In the genomic region with DNA sequence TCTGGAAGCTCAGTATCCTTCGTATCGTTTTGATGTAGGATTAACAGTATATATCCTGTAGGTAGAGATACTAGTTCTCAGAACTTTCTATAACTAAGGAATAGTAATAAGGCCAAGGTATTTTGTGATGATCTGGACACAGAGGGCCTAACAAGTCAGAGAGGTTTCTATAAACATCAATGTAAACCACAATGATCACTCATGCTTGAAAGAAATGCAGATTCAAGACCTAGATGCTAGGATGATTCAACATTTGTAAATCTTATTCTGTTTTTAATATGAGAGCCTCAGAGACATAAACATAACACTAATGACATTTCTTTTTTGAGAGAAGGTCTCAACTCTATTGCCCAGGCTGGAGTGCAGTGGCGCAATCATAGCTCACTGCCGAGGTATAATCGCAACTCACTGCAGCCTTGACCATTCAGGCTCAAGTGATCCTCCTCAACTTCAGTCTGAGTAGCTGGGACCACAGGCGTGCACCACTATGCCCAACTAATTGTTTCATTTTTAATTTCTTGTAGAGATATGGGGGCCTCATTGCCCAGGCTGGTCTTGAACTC, we compare ENCODE assay signal across 17 cellular contexts. TPM values are rescaled to one million over a fixed set of nuclear protein-coding genes. Genes with fewer than 3 reads are reported as not detected.
DNase-seq lines count a peak whose midpoint lies in the region; ATAC-seq, FAIRE-seq and TF ChIP-seq lines count a peak whose summit lies in the region.
"Had no signal": no experiment of that assay in that cellular context is flagged by ENCODE, and none has a peak within 500 bp of the region (broad histone marks: within the 10 kb centered on the region; RNA-seq: fewer than 3 reads in every experiment).

No MANE protein-coding gene starts in this region.

- POLR2A ChIA-PET in HepG2 (lab: Yijun Ruan, JAX), result no interaction called here

- no peak overlapping the region for H3K27ac ChIP-seq in HepG2 (ENCODE audit: extremely low read length, insufficient read depth, low read length)
- no peak overlapping the region for H3K27ac ChIP-seq in right lobe of liver
- H3K27ac ChIP-seq: 22Rv1, A549, C4-2B had no signal

- H3K27ac Mint-ChIP-seq in activated CD8-positive, alpha-beta memory T cell treated with anti-CD3 and anti-CD28 coated beads, Interleukin-2, amount 10 ng/mL, durations not matched to agents 7 days and 5 days, result peak overlapping the region; percentile 13
- H3K27ac Mint-ChIP-seq in stimulated activated naive B cell treated with anti-CD40 and anti-IgM and Interleukin-4, amounts not matched to agents 10 μg/mL and 1 μg/mL and 100 μg/mL, for 72 hours, result peak overlapping the region; percentile 51
- H3K27ac Mint-ChIP-seq: CD4-positive, alpha-beta T cell; H9 had no signal

- DNase-seq in activated CD8-positive, alpha-beta memory T cell treated with anti-CD3 and anti-CD28 coated beads, Interleukin-2, amount 10 ng/mL, durations not matched to agents 7 days and 5 days, result no peak
- no peak for DNase-seq in activated CD8-positive, alpha-beta memory T cell treated with anti-CD3 and anti-CD28 coated beads, Interleukin-2, amount 50 U/mL, for 4 hours
- DNase-seq in HepG2 (ENCODE audit: low spot score), result no peak
- no peak for DNase-seq in right lobe of liver
- peak; percentile 12 for DNase-seq in iris pigment epithelial cell (ENCODE audit: low read depth)
- DNase-seq in stimulated activated naive B cell treated with anti-CD40 and anti-IgM and Interleukin-4, amounts not matched to agents 10 μg/mL and 1 μg/mL and 100 μg/mL, for 72 hours, result no peak
- DNase-seq: AML-193; CD4-positive, alpha-beta T cell; DMS79 treated with DMSO at 0.1 percent for 48 hours; H9 had no signal

- BruUV-seq in HepG2 (replicated peaks; lab: Mats Ljungman, UMichigan), result no TSS peak

- no peak overlapping the region for H3K9ac ChIP-seq in HepG2 (ENCODE audit: insufficient read depth, low read depth, low read length)

- no peak for TF ChIP-seq CTCF in HepG2 (CRISPR knock-in tag; IDR thresholded peaks at IDR 0.05)
- no peak for TF ChIP-seq CTCF in right lobe of liver (IDR thresholded peaks at IDR 0.05)

- no peaks in the 10 kb centered on the region for H3K9me3 Mint-ChIP-seq in activated CD8-positive, alpha-beta memory T cell treated with anti-CD3 and anti-CD28 coated beads, Interleukin-2, amount 10 ng/mL, durations not matched to agents 7 days and 5 days (ENCODE audit: low read depth)
- no peaks in the 10 kb centered on the region for H3K9me3 Mint-ChIP-seq in stimulated activated naive B cell treated with anti-CD40 and anti-IgM and Interleukin-4, amounts not matched to agents 10 μg/mL and 1 μg/mL and 100 μg/mL, for 72 hours
- H3K9me3 Mint-ChIP-seq: CD4-positive, alpha-beta T cell; H9 had no signal

- 95% methylated on average over 6 of the region's 6 CpGs for WGBS in HepG2 (ENCODE audit: low lambda C conversion rate)
- WGBS in right lobe of liver (ENCODE audit: insufficient coverage, low coverage, low lambda C conversion rate, missing lambda C conversion rate), result 94% methylated on average over 6 of the region's 6 CpGs

- H2AFZ ChIP-seq in HepG2 (ENCODE audit: low read length), result no peak overlapping the region

- no peak overlapping the region for H3K4me3 Mint-ChIP-seq in activated CD8-positive, alpha-beta memory T cell treated with anti-CD3 and anti-CD28 coated beads, Interleukin-2, amount 10 ng/mL, durations not matched to agents 7 days and 5 days
- H3K4me3 Mint-ChIP-seq in stimulated activated naive B cell treated with anti-CD40 and anti-IgM and Interleukin-4, amounts not matched to agents 10 μg/mL and 1 μg/mL and 100 μg/mL, for 72 hours, result no peak overlapping the region
- H3K4me3 Mint-ChIP-seq: CD4-positive, alpha-beta T cell; H9 had no signal

- H3K9me3 ChIP-seq in HepG2 (ENCODE audit: low read length), result no peaks in the 10 kb centered on the region
- no peaks in the 10 kb centered on the region for H3K9me3 ChIP-seq in right lobe of liver
- H3K9me3 ChIP-seq: A549 had no signal

- H3K36me3 ChIP-seq in HepG2 (replicated peaks in 1 of 2; ENCODE audit: control insufficient read depth in 1 of 2, insufficient read depth in 2 of 2, low read length in 2 of 2) (peaks cover 50 to 98% of the 10 kb centered on the region in 2 experiments), right lobe of liver (peaks cover 6 to 76% (median 37%) of the 10 kb centered on the region in 4 donors)

- H3K4me3 ChIP-seq in HepG2 (replicated peaks in 1 of 3; ENCODE audit: insufficient read depth in 1 of 3, low read depth in 2 of 3, low read length in 3 of 3) (no peak overlapping the region), right lobe of liver (no peak overlapping the region)
- H3K4me3 ChIP-seq: A549, GM12878 had no signal

- H3K4me1 Mint-ChIP-seq in activated CD8-positive, alpha-beta memory T cell treated with anti-CD3 and anti-CD28 coated beads, Interleukin-2, amount 10 ng/mL, durations not matched to agents 7 days and 5 days, result peaks cover 11% of the 10 kb centered on the region
- H3K4me1 Mint-ChIP-seq in stimulated activated naive B cell treated with anti-CD40 and anti-IgM and Interleukin-4, amounts not matched to agents 10 μg/mL and 1 μg/mL and 100 μg/mL, for 72 hours, result peaks cover 0 to 4% of the 10 kb centered on the region in 2 donors
- H3K4me1 Mint-ChIP-seq: H9 had no signal

- no peak for TF ChIP-seq RAD21 in HepG2 (CRISPR knock-in tag; IDR thresholded peaks at IDR 0.05)

- H3K27me3 ChIP-seq in HepG2 (ENCODE audit: control insufficient read depth in 1 of 2, insufficient read depth in 2 of 2, low read length in 2 of 2) (no peaks in the 10 kb centered on the region), right lobe of liver (no peaks in the 10 kb centered on the region)

- no peak overlapping the region for H3K4me2 ChIP-seq in HepG2 (ENCODE audit: low read depth, low read length)
- H3K4me2 ChIP-seq: A549 had no signal

- no peaks in the 10 kb centered on the region for H3K27me3 Mint-ChIP-seq in activated CD8-positive, alpha-beta memory T cell treated with anti-CD3 and anti-CD28 coated beads, Interleukin-2, amount 10 ng/mL, durations not matched to agents 7 days and 5 days
- H3K27me3 Mint-ChIP-seq in stimulated activated naive B cell treated with anti-CD40 and anti-IgM and Interleukin-4, amounts not matched to agents 10 μg/mL and 1 μg/mL and 100 μg/mL, for 72 hours, result no peaks in the 10 kb centered on the region
- H3K27me3 Mint-ChIP-seq: CD4-positive, alpha-beta T cell had no signal

- FAIRE-seq in HepG2 (lab: Jason Lieb, UNC), result no peak
- FAIRE-seq: A549, GM12878, H1 had no signal

- no peaks in the 10 kb centered on the region for H3K4me1 ChIP-seq in HepG2 (ENCODE audit: insufficient read depth, low read length)
- no peaks in the 10 kb centered on the region for H3K4me1 ChIP-seq in right lobe of liver
- H3K4me1 ChIP-seq: A549 had no signal

- H3K36me3 Mint-ChIP-seq in activated CD8-positive, alpha-beta memory T cell treated with anti-CD3 and anti-CD28 coated beads, Interleukin-2, amount 10 ng/mL, durations not matched to agents 7 days and 5 days, result peaks cover 80% of the 10 kb centered on the region
- H3K36me3 Mint-ChIP-seq in stimulated activated naive B cell treated with anti-CD40 and anti-IgM and Interleukin-4, amounts not matched to agents 10 μg/mL and 1 μg/mL and 100 μg/mL, for 72 hours, result peaks cover 45 to 59% of the 10 kb centered on the region in 2 donors

- H3K79me2 ChIP-seq in HepG2 (ENCODE audit: insufficient read depth, low read length), result no peaks in the 10 kb centered on the region

- no peaks in the 10 kb centered on the region for H4K20me1 ChIP-seq in HepG2 (ENCODE audit: insufficient read depth, low read length)

- TF ChIP-seq POLR2A in HepG2 (IDR thresholded peaks at IDR 0.05; ENCODE audit: insufficient read depth in 1 of 2, low read depth in 2 of 2, low read length in 2 of 2) (no peak), right lobe of liver (IDR thresholded peaks at IDR 0.05) (no peak)

- in situ Hi-C loops in HepG2 (cut with HindIII; ENCODE audit: extremely low pct_ligation_motif_present, low pct_unique_long_range_greater_than_20kb), result no loop called here

- no peak for ATAC-seq in activated CD8-positive, alpha-beta memory T cell treated with anti-CD3 and anti-CD28 coated beads, Interleukin-2, amount 10 ng/mL, durations not matched to agents 7 days and 5 days
- no peak for ATAC-seq in HepG2
- ATAC-seq in right lobe of liver, result no peak
- ATAC-seq in stimulated activated naive B cell treated with anti-CD40 and anti-IgM and Interleukin-4, amounts not matched to agents 10 μg/mL and 1 μg/mL and 100 μg/mL, for 72 hours (replicated peaks), result no peak
- no peak for ATAC-seq in GM21619 (IDR thresholded peaks at IDR 0.05; ENCODE audit: unreplicated experiment)
- ATAC-seq in HG02798 (IDR thresholded peaks at IDR 0.05; ENCODE audit: poor library complexity, unreplicated experiment), result no peak
- ATAC-seq: A549, GM12878 had no signal

- TF ChIP-seq EP300 in HepG2 (IDR thresholded peaks at IDR 0.05; ENCODE audit: low read depth in 2 of 2, low read length in 2 of 2), result no peak
- no peak for TF ChIP-seq EP300 in HepG2 (CRISPR knock-in tag; IDR thresholded peaks at IDR 0.05; ENCODE audit: borderline replicate concordance)

- intact Hi-C loops in HepG2 (cut with micrococcal nuclease; ENCODE audit: unreplicated experiment), result no loop called here
- intact Hi-C loops in right lobe of liver (cut with DNase I), result no loop called here

- CTCF ChIA-PET in activated CD8-positive, alpha-beta memory T cell treated with anti-CD3 and anti-CD28 coated beads, Interleukin-2, amount 10 ng/mL, durations not matched to agents 7 days and 5 days (lab: Charles Lee), result no interaction called here
- CTCF ChIA-PET in HepG2 (lab: Yijun Ruan, JAX; ENCODE audit: low intra/inter-chr PET ratio, low total read pairs), result no interaction called here

RNA-seq across cellular contexts. Expression of a gene that starts 16.2 kb away (rescaled TPM):
- total RNA-seq in activated CD8-positive, alpha-beta memory T cell treated with anti-CD3 and anti-CD28 coated beads, Interleukin-2, amount 10 ng/mL, durations not matched to agents 7 days and 5 days, result 100 to 1,000 TPM; 130 to 151 TPM
- total RNA-seq in HepG2 (2016; rRNA removed; fragmentation: Illumina TruSeq; extraction: Trizol), result 230 and 340 TPM in 2 replicates
- total RNA-seq in HepG2 (2016; cell fraction: cytosol; rRNA removed; fragmentation: Illumina TruSeq; extraction: Trizol; ENCODE audit: low read depth), result 21.3 and 25.1 TPM in 2 replicates
- 232 and 336 TPM in 2 replicates for total RNA-seq in HepG2 (2016; cell fraction: insoluble cytoplasmic fraction; rRNA removed; fragmentation: Illumina TruSeq; extraction: Trizol)
- total RNA-seq in HepG2 (2016; cell fraction: membrane; rRNA removed; fragmentation: Illumina TruSeq; extraction: Trizol), result 44.0 and 46.3 TPM in 2 replicates
- 152 and 166 TPM in 2 replicates for total RNA-seq in HepG2 (2016; cell fraction: nucleus; rRNA removed; fragmentation: Illumina TruSeq; extraction: Trizol)
- polyA plus RNA-seq in HepG2 (2011; rRNA removed), result 68.0 and 77.5 TPM in 2 replicates
- polyA plus RNA-seq in HepG2 (2011; cell fraction: cytosol; rRNA removed), result 51.6 and 70.5 TPM in 2 replicates
- 46.1 and 56.7 TPM in 2 replicates for polyA plus RNA-seq in HepG2 (2011; cell fraction: nucleus; rRNA removed)
- polyA plus RNA-seq in HepG2 (2012), result 78.2 and 103 TPM in 2 replicates
- 9.6 and 9.7 TPM in 2 replicates for polyA plus RNA-seq in HepG2 (2016; cell fraction: cytosol; fragmentation: Illumina TruSeq; extraction: Trizol; ENCODE audit: low read depth)
- 275 and 282 TPM in 2 replicates for polyA plus RNA-seq in HepG2 (2016; cell fraction: insoluble cytoplasmic fraction; fragmentation: Illumina TruSeq; extraction: Trizol; ENCODE audit: low read depth)
- 21.9 and 25.5 TPM in 2 replicates for polyA plus RNA-seq in HepG2 (2016; cell fraction: membrane; fragmentation: Illumina TruSeq; extraction: Trizol; ENCODE audit: low read depth)
- 166 TPM in 2 replicates for polyA plus RNA-seq in HepG2 (2016; cell fraction: nucleus; fragmentation: Illumina TruSeq; extraction: Trizol; ENCODE audit: insufficient read depth, low read depth)
- 94.8 and 138 TPM in 2 replicates for polyA minus RNA-seq in HepG2 (2011; rRNA and poly(A)+ RNA removed; ENCODE audit: low replicate concordance)
- 56.2 and 58.5 TPM in 2 replicates for polyA minus RNA-seq in HepG2 (2011; cell fraction: cytosol; rRNA and poly(A)+ RNA removed)
- polyA minus RNA-seq in HepG2 (2011; cell fraction: nucleus; rRNA and poly(A)+ RNA removed), result 102 and 106 TPM in 2 replicates
- 10 to 100 TPM; 13.0 to 28.8 (median 19.5) TPM for total RNA-seq in right lobe of liver
